ENCODE assay signal across 8 cellular contexts in the genomic region with DNA sequence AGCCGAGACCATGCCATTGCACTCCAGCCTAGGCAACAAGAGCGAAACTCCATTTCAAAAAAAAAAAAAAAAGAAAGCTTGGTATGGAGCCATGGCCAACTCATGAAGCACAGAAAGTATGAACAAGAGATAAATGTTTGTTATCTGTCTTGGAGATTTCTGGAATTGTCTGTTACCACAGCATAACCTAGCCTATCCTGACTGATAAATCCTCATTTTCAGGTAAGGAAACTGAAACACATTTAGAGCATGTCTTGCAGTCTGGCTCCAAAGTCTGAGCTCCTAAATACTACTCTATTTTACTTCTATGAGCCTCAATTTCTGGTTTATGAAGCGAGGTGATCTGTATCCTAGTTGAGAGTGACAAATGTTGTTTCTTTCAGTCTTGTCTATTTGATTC.
"Had no signal": no experiment of that assay in that cellular context is flagged by ENCODE, and none has a peak within 500 bp of the region (broad histone marks: within the 10 kb centered on the region; RNA-seq: fewer than 3 reads in every experiment).

No MANE protein-coding gene starts in this region.

- DNase-seq: GDM1, GF-D8 had no signal

- ATAC-seq: GM12878 had no signal

- FAIRE-seq: G401.6, GM12878, GM12891, GM12892, GM18507, GM19239 had no signal

- H3K4me3 ChIP-seq: GM12878 had no signal
